8 cellular contexts compared by ENCODE assay signal in the genomic region with DNA sequence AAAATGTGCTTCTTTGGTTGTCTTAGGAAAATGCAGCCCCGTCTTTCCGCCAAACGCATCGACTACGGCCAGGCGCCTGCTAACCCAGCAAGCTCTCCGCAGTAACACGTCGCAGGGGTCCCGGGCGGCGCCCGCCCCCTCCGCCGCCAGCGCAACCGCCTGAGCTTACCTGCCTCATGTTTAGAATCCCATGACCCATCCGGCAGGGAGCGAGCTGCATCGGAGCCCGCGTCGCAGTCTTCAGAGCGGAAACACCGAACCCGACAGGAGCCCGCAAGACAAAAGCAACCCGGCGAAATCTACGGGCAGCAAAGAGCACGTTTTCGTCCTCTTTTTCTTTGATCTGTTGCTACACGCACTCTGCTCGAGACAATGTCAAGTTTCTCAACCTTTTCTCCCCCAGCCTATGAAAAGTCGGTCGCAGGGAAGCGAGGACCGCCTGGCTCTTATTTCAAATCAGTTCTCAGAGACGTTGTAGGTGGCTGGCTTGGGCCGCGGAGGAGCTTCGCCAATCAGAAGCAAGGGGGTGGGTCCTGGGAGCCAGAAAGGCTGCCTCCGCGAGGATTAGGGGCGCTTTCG. TPM values are rescaled to one million over a fixed set of nuclear protein-coding genes. Genes with fewer than 3 reads are reported as not detected.
DNase-seq lines count a peak whose midpoint lies in the region; ATAC-seq and TF ChIP-seq lines count a peak whose summit lies in the region.

A gene with protein sequence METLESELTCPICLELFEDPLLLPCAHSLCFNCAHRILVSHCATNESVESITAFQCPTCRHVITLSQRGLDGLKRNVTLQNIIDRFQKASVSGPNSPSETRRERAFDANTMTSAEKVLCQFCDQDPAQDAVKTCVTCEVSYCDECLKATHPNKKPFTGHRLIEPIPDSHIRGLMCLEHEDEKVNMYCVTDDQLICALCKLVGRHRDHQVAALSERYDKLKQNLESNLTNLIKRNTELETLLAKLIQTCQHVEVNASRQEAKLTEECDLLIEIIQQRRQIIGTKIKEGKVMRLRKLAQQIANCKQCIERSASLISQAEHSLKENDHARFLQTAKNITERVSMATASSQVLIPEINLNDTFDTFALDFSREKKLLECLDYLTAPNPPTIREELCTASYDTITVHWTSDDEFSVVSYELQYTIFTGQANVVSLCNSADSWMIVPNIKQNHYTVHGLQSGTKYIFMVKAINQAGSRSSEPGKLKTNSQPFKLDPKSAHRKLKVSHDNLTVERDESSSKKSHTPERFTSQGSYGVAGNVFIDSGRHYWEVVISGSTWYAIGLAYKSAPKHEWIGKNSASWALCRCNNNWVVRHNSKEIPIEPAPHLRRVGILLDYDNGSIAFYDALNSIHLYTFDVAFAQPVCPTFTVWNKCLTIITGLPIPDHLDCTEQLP (minus strand): TSS at position 465 of the 579 bp plus-strand sequence. CDS start 53,038 bp downstream, outside the sequence.

- H3K36me3 Mint-ChIP-seq in immature natural killer cell = no peaks in the 10 kb centered on the region

- DNase-seq in C1 segment of cervical spinal cord (lab: John Stamatoyannopoulos, UW) (peak in 8 of 14 donors; percentile 4 to 56 (median 30)), HEK293T (ENCODE audit: extremely low spot score) (peak; percentile 65), NCI-H748 treated with DMSO at 0.1 percent for 48 hours (lab: John Stamatoyannopoulos, UW) (peak; percentile 55), cardiac fibroblast (ENCODE audit: low read depth in 2 of 2) (peak; percentile 75 to 85), immature natural killer cell (peak in 1 of 3 donors; percentile 1), skeletal muscle cell (ENCODE audit: low read depth) (peak; percentile 54), SIG-M5 (lab: John Stamatoyannopoulos, UW) (no peak)

- H3K4me3 Mint-ChIP-seq in immature natural killer cell = peak within 1 kb of the TSS; percentile 66 to 83 (median 79)

- H3K4me1 Mint-ChIP-seq in immature natural killer cell = peaks cover 18 to 20% of the 10 kb centered on the region in 2 donors

- H3K27ac Mint-ChIP-seq in immature natural killer cell = peak within 1 kb of the TSS in 1 of 6 donors; percentile 26

- peaks cover 0 to 4% (median 0%) of the 10 kb centered on the region in 6 donors for H3K9me3 Mint-ChIP-seq in immature natural killer cell

- no peak for TF ChIP-seq CTCF in cardiac fibroblast (IDR thresholded peaks at IDR 0.05; ENCODE audit: low read depth, low read length)

- CTCF ChIA-PET in HEK293T (lab: Yijun Ruan, JAX) = interaction anchor here (1.2 to 2.0 kb wide), 6 partner anchors 12 to 430 kb away, joined by 3 to 8 read pairs (median 4); no protein-coding TSS in a partner anchor

- H3K27me3 Mint-ChIP-seq in immature natural killer cell (ENCODE audit: low read depth in 3 of 3) = peaks cover 7 to 15% (median 15%) of the 10 kb centered on the region in 3 donors

- no peak for ATAC-seq in GM21717 (IDR thresholded peaks at IDR 0.05; ENCODE audit: unreplicated experiment)

- POLR2A ChIA-PET in HEK293T (lab: Yijun Ruan, JAX) = interaction anchor here (0.6 to 3.2 kb wide), 22 partner anchors 10 to 430 kb away, joined by 3 to 44 read pairs (median 4); no protein-coding TSS in a partner anchor

- H3K4me3 ChIP-seq in cardiac fibroblast (replicated peaks in 1 of 2; ENCODE audit: low read depth in 2 of 2, low read length in 2 of 2) = peak within 1 kb of the TSS; percentile 67 to 68
- peak within 1 kb of the TSS; percentile 70 for H3K4me3 ChIP-seq in skeletal muscle cell (ENCODE audit: low read depth, low read length)

TF ChIP-seq in HEK293T, 16 proteins besides CTCF, POLR2A, EP300 and RAD21:
- no peak for TF ChIP-seq FOXK2 (IDR thresholded peaks at IDR 0.05)
- TF ChIP-seq L3MBTL2 (conservative IDR thresholded peaks at IDR 0.05) = peak; percentile 58; the same call in 1 of the 2 replicates
- TF ChIP-seq ELF4 (IDR thresholded peaks at IDR 0.05) = no peak

RNA-seq across cellular contexts. Expression of the gene that starts here (rescaled TPM):
- not detected for polyA plus RNA-seq in immature natural killer cell
